ENCODE assay signal across 22 cellular contexts in genomic region chr1:165173409-165173808, GRCh38.
"Had no signal": no experiment of that assay in that cellular context is flagged by ENCODE, and none has a peak within 500 bp of the region (broad histone marks: within the 10 kb centered on the region; RNA-seq: fewer than 3 reads in every experiment).

No MANE protein-coding gene starts in this region.

- H3K4me1 ChIP-seq: heart left ventricle, spleen, upper lobe of left lung had no signal

- ATAC-seq: activated CD8-positive, alpha-beta T cell treated with anti-CD3 and anti-CD28 coated beads, Interleukin-2, amount 10 ng/mL, durations not matched to agents 7 days and 5 days; activated naive CD8-positive, alpha-beta T cell treated with anti-CD3 and anti-CD28 coated beads, Interleukin-2, amount 50 U/mL, for 24 hours; heart left ventricle; left colon; naive thymus-derived CD4-positive, alpha-beta T cell had no signal

- H3K4me3 ChIP-seq: cardiac muscle cell, heart left ventricle, lung, neural progenitor cell, spleen, thoracic aorta, upper lobe of left lung had no signal

- H3K36me3 ChIP-seq: cardiac muscle cell, heart left ventricle, neural progenitor cell, spleen, thoracic aorta, upper lobe of left lung had no signal

- H2AFZ ChIP-seq: neural progenitor cell had no signal

- H3K9me3 ChIP-seq: heart left ventricle, spleen, thoracic aorta, upper lobe of left lung had no signal

- H3K27ac ChIP-seq: cardiac muscle cell, epithelial cell of prostate, heart left ventricle, neural progenitor cell, spleen, thoracic aorta, upper lobe of left lung had no signal

- FAIRE-seq: islet of Langerhans had no signal

- H3K9ac ChIP-seq: neural progenitor cell had no signal

- H3K27me3 ChIP-seq: cardiac muscle cell, neural progenitor cell, spleen, upper lobe of left lung had no signal

- H3K4me2 ChIP-seq: neural progenitor cell had no signal

- DNase-seq: activated CD4-positive, alpha-beta T cell treated with anti-CD3 and anti-CD28 coated beads for 1 hour; activated CD4-positive, alpha-beta T cell treated with anti-CD3 and anti-CD28 coated beads, Interleukin-2, amount 50 U/mL, for 1 hour; activated CD8-positive, alpha-beta T cell treated with anti-CD3 and anti-CD28 coated beads, Interleukin-2, amount 10 ng/mL, durations not matched to agents 7 days and 5 days; activated gamma-delta T cell; activated naive CD4-positive, alpha-beta T cell treated with anti-CD3 and anti-CD28 coated beads, Interleukin-2, amount 50 U/mL, for 16 hours; activated naive CD8-positive, alpha-beta T cell treated with anti-CD3 and anti-CD28 coated beads, Interleukin-2, amount 50 U/mL, for 24 hours; cortex of kidney; endodermal cell; heart left ventricle; left colon; naive thymus-derived CD4-positive, alpha-beta T cell; retina; spleen; stimulated activated CD4-positive, alpha-beta T cell treated with anti-CD3 and anti-CD28 coated beads, Interleukin-4, amount 100 ng/mL, for 1 hour; stimulated activated naive CD4-positive, alpha-beta T cell had no signal
